In the genomic region with DNA sequence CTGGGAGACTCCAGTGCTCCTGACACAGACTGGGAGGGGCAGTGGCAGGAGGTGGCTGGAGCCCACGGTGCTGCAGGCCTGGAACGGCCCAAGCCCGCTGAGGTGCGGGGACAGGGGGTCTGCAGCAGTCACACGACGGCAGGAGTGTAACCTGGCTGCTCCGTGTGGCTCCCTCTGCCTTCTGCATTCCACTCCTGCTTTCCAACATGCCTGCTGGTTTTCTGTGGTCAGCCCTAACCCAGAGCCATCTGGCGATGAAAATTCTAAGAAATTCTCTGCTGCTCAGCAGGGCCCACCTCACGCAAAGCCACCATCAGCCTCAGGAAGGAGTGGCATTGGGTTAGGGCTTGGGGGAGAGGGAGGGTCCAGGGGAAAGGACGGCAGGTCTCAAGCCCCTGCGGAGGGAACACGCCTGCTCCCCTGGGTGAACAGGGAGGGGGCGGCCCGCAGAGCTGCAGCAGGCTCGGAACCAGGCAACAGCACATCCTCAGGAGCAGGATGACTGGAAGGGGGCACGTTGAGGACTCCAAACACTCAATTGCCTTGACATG, we compare ENCODE assay signal across 16 cellular contexts.
"Had no signal": no experiment of that assay in that cellular context is flagged by ENCODE, and none has a peak within 500 bp of the region (broad histone marks: within the 10 kb centered on the region; RNA-seq: fewer than 3 reads in every experiment).

No MANE protein-coding gene starts in this region.

- H3K9me3 Mint-ChIP-seq: activated B cell treated with CpG ODN at 0.5 μM for 24 hours; activated CD4-positive, alpha-beta T cell treated with anti-CD3 and anti-CD28 coated beads, Interleukin-2, amount 10 ng/mL, durations not matched to agents 24 days and 14 days; activated naive CD8-positive, alpha-beta T cell treated with anti-CD3 and anti-CD28 coated beads for 36 hours; activated T-helper 1 cell treated with anti-CD3 and anti-CD28 coated beads, Interleukin-12 subunit alpha, Interleukin-12 subunit beta, Interleukin-2, Interleukin-4 antibody, amounts not matched to agents 30 ng/mL and 10 ng/mL and 1 ng/mL, durations not matched to agents 14 hours and 24 hours and 36 hours; memory B cell; natural killer cell had no signal

- H3K36me3 ChIP-seq: brain microvascular endothelial cell, left lung, spleen, stomach, thoracic aorta, upper lobe of right lung had no signal

- H3K4me3 ChIP-seq: left lung, mucosa of descending colon, spleen, stomach, thoracic aorta, upper lobe of right lung had no signal

- DNase-seq: activated B cell treated with CpG ODN at 0.5 μM for 24 hours; activated CD4-positive, alpha-beta T cell treated with anti-CD3 and anti-CD28 coated beads, Interleukin-2, amount 10 ng/mL, durations not matched to agents 24 days and 14 days; activated naive CD8-positive, alpha-beta T cell treated with anti-CD3 and anti-CD28 coated beads for 36 hours; amygdala; brain microvascular endothelial cell; cerebellar nuclear complex; natural killer cell; spleen; stomach; T-helper 17 cell; upper lobe of right lung had no signal

- H3K27me3 ChIP-seq: upper lobe of right lung had no signal

- H3K36me3 Mint-ChIP-seq: activated naive CD8-positive, alpha-beta T cell treated with anti-CD3 and anti-CD28 coated beads for 36 hours; memory B cell; natural killer cell had no signal

- H3K4me3 Mint-ChIP-seq: activated B cell treated with CpG ODN at 0.5 μM for 24 hours; activated CD4-positive, alpha-beta T cell treated with anti-CD3 and anti-CD28 coated beads, Interleukin-2, amount 10 ng/mL, durations not matched to agents 24 days and 14 days; activated naive CD8-positive, alpha-beta T cell treated with anti-CD3 and anti-CD28 coated beads for 36 hours; activated T-helper 1 cell treated with anti-CD3 and anti-CD28 coated beads, Interleukin-12 subunit alpha, Interleukin-12 subunit beta, Interleukin-2, Interleukin-4 antibody, amounts not matched to agents 30 ng/mL and 10 ng/mL and 1 ng/mL, durations not matched to agents 14 hours and 24 hours and 36 hours; memory B cell; T-helper 17 cell had no signal

- H3K27me3 Mint-ChIP-seq: activated B cell treated with CpG ODN at 0.5 μM for 24 hours; activated naive CD8-positive, alpha-beta T cell treated with anti-CD3 and anti-CD28 coated beads for 36 hours; memory B cell; T-helper 17 cell had no signal

- H3K9me3 ChIP-seq: left lung, mucosa of descending colon, spleen, stomach, thoracic aorta, upper lobe of right lung had no signal

- H3K27ac ChIP-seq: brain microvascular endothelial cell, left lung, spleen, stomach, thoracic aorta, upper lobe of right lung had no signal

- H3K27ac Mint-ChIP-seq: activated B cell treated with CpG ODN at 0.5 μM for 24 hours; activated CD4-positive, alpha-beta T cell treated with anti-CD3 and anti-CD28 coated beads, Interleukin-2, amount 10 ng/mL, durations not matched to agents 24 days and 14 days; activated naive CD8-positive, alpha-beta T cell treated with anti-CD3 and anti-CD28 coated beads for 36 hours; T-helper 17 cell had no signal
